In genomic region chr3:114660124-114660523, GRCh38 we compare ENCODE assay signal across 11 cellular contexts.
DNase-seq lines count a peak whose midpoint lies in the region; ATAC-seq, FAIRE-seq and TF ChIP-seq lines count a peak whose summit lies in the region.
"Had no signal": no experiment of that assay in that cellular context is flagged by ENCODE, and none has a peak within 500 bp of the region (broad histone marks: within the 10 kb centered on the region; RNA-seq: fewer than 3 reads in every experiment).

No MANE protein-coding gene starts in this region.

- H3K4me1 ChIP-seq in HAP-1 (peaks cover 35% of the 10 kb centered on the region), kidney (ENCODE audit: control insufficient read depth in 1 of 2, insufficient read depth in 1 of 2, low read depth in 1 of 2, low read length in 2 of 2) (peaks cover 5 to 19% of the 10 kb centered on the region in 2 donors)

- H3K27ac ChIP-seq in kidney (ENCODE audit: low read depth in 2 of 2, low read length in 2 of 2) = no peak overlapping the region
- H3K27ac ChIP-seq: HL-60 had no signal

- H3K9ac ChIP-seq in kidney (ENCODE audit: low read length in 2 of 2) = peak overlapping the region in 1 of 2 donors; percentile 3

- no peaks in the 10 kb centered on the region for H3K9me3 Mint-ChIP-seq in stimulated activated effector memory CD8-positive, alpha-beta T cell treated with anti-CD3 and anti-CD28 coated beads, Interleukin-12 subunit alpha, Interleukin-12 subunit beta, amount 100 ng/mL, for 72 hours
- H3K9me3 Mint-ChIP-seq in activated T-cell treated with anti-CD3 and anti-CD28 coated beads, Interleukin-2, amount 50 U/mL, for 72 hours = peaks cover 1 to 5% of the 10 kb centered on the region in 2 donors

- no peak overlapping the region for H3K27ac Mint-ChIP-seq in stimulated activated effector memory CD8-positive, alpha-beta T cell treated with anti-CD3 and anti-CD28 coated beads, Interleukin-12 subunit alpha, Interleukin-12 subunit beta, amount 100 ng/mL, for 72 hours
- no peak overlapping the region for H3K27ac Mint-ChIP-seq in activated T-cell treated with anti-CD3 and anti-CD28 coated beads, Interleukin-2, amount 50 U/mL, for 72 hours

- H3K27me3 ChIP-seq in HAP-1 (ENCODE audit: low read depth) = no peaks in the 10 kb centered on the region

- TF ChIP-seq CTCF in kidney (IDR thresholded peaks at IDR 0.05; ENCODE audit: borderline replicate concordance, extremely low read depth, insufficient read depth) = no peak

- no peak overlapping the region for H3K4me3 Mint-ChIP-seq in stimulated activated effector memory CD8-positive, alpha-beta T cell treated with anti-CD3 and anti-CD28 coated beads, Interleukin-12 subunit alpha, Interleukin-12 subunit beta, amount 100 ng/mL, for 72 hours
- H3K4me3 Mint-ChIP-seq in activated T-cell treated with anti-CD3 and anti-CD28 coated beads, Interleukin-2, amount 50 U/mL, for 72 hours = no peak overlapping the region

- H3K4me3 ChIP-seq in HAP-1 (no peak overlapping the region), kidney (ENCODE audit: low read length in 2 of 2) (peak overlapping the region in 1 of 2 donors; percentile 1)

- intact Hi-C loops in kidney (cut with DNase I) = no loop called here

- DNase-seq in HAP-1 (ENCODE audit: low spot score in 2 of 2) (peak; percentile 70 to 75), cerebellum (ENCODE audit: low spot score) (peak; percentile 17), kidney (peak; percentile 12), smooth muscle cell of the brain vasculature (ENCODE audit: low read depth, low spot score) (peak; percentile 72)
- DNase-seq in stimulated activated effector memory CD8-positive, alpha-beta T cell treated with anti-CD3 and anti-CD28 coated beads, Interleukin-12 subunit alpha, Interleukin-12 subunit beta, amount 100 ng/mL, for 72 hours (ENCODE audit: low spot score in 2 of 2) = no peak
- no peak for DNase-seq in activated T-cell treated with anti-CD3 and anti-CD28 coated beads, Interleukin-2, amount 50 U/mL, for 72 hours
- no peak for DNase-seq in activated CD4-positive, alpha-beta T cell treated with anti-CD3 and anti-CD28 coated beads, Interleukin-2, amount 50 U/mL, for 1 hour
- DNase-seq: cortex of kidney, NCI-H2107 had no signal

- no peaks in the 10 kb centered on the region; the same call in 1 of the 2 replicates for H3K9me3 ChIP-seq in HAP-1
- H3K9me3 ChIP-seq in kidney (ENCODE audit: control insufficient read depth in 1 of 2, low read length in 2 of 2) = no peaks in the 10 kb centered on the region

- FAIRE-seq in kidney (lab: Jason Lieb, UNC) = no peak

- H3K36me3 ChIP-seq in HAP-1 (replicated peaks) = no peaks in the 10 kb centered on the region; the same call in 1 of the 2 replicates
- H3K36me3 ChIP-seq in kidney (ENCODE audit: control insufficient read depth in 1 of 2, insufficient read depth in 2 of 2, low read length in 2 of 2) = no peaks in the 10 kb centered on the region

- ATAC-seq in stimulated activated effector memory CD8-positive, alpha-beta T cell treated with anti-CD3 and anti-CD28 coated beads, Interleukin-12 subunit alpha, Interleukin-12 subunit beta, amount 100 ng/mL, for 72 hours = no peak
- ATAC-seq in HG02678 (IDR thresholded peaks at IDR 0.05; ENCODE audit: unreplicated experiment) = no peak
- no peak for ATAC-seq in activated T-cell treated with anti-CD3 and anti-CD28 coated beads, Interleukin-2, amount 50 U/mL, for 72 hours (replicated peaks in 1 of 2)

- no peaks in the 10 kb centered on the region for H3K27me3 Mint-ChIP-seq in activated T-cell treated with anti-CD3 and anti-CD28 coated beads, Interleukin-2, amount 50 U/mL, for 72 hours (ENCODE audit: low read depth)

- in situ Hi-C loops in HAP-1 (cut with MboI; ENCODE audit: low sequenced_read_pairs) = no loop called here

- no peaks in the 10 kb centered on the region for H3K36me3 Mint-ChIP-seq in stimulated activated effector memory CD8-positive, alpha-beta T cell treated with anti-CD3 and anti-CD28 coated beads, Interleukin-12 subunit alpha, Interleukin-12 subunit beta, amount 100 ng/mL, for 72 hours
- peaks cover 3 to 10% of the 10 kb centered on the region in 2 donors for H3K36me3 Mint-ChIP-seq in activated T-cell treated with anti-CD3 and anti-CD28 coated beads, Interleukin-2, amount 50 U/mL, for 72 hours (ENCODE audit: insufficient read depth in 2 of 2)

- H3K4me1 Mint-ChIP-seq in stimulated activated effector memory CD8-positive, alpha-beta T cell treated with anti-CD3 and anti-CD28 coated beads, Interleukin-12 subunit alpha, Interleukin-12 subunit beta, amount 100 ng/mL, for 72 hours = no peaks in the 10 kb centered on the region
- no peaks in the 10 kb centered on the region for H3K4me1 Mint-ChIP-seq in activated T-cell treated with anti-CD3 and anti-CD28 coated beads, Interleukin-2, amount 50 U/mL, for 72 hours (ENCODE audit: low read depth)

Comparison
In these comparisons a context has a peak if more than half of its experiments do, and no peak if none do; other contexts are left out.
1. DNase-seq: peak in HAP-1 (2 of 2), cerebellum (single experiment), kidney (single experiment) and smooth muscle cell of the brain vasculature (single experiment); none in stimulated activated effector memory CD8-positive, alpha-beta T cell treated with anti-CD3 and anti-CD28 coated beads, Interleukin-12 subunit alpha, Interleukin-12 subunit beta, amount 100 ng/mL, for 72 hours (0 of 2), activated T-cell treated with anti-CD3 and anti-CD28 coated beads, Interleukin-2, amount 50 U/mL, for 72 hours (0 of 2) and activated CD4-positive, alpha-beta T cell treated with anti-CD3 and anti-CD28 coated beads, Interleukin-2, amount 50 U/mL, for 1 hour (single experiment).